12 cellular contexts compared by ENCODE assay signal in genomic region chr3:177729939-177730700, GRCh38.
A peak's percentile ranks its signal among the peaks of the same experiment; 100 is the strongest.
DNase-seq lines count a peak whose midpoint lies in the region; TF ChIP-seq lines count a peak whose summit lies in the region.
"Had no signal": no experiment of that assay in that cellular context is flagged by ENCODE, and none has a peak within 500 bp of the region (broad histone marks: within the 10 kb centered on the region; RNA-seq: fewer than 3 reads in every experiment).

No MANE protein-coding gene starts in this region.

- no peaks in the 10 kb centered on the region for H3K79me1 ChIP-seq in mesendoderm (ENCODE audit: low read length)

- H2BK5ac ChIP-seq in mesendoderm (ENCODE audit: low read length) = no peak overlapping the region

- no peak overlapping the region for H3K4me2 ChIP-seq in mesendoderm (ENCODE audit: low read length)

- no peak overlapping the region for H2BK120ac ChIP-seq in mesendoderm (ENCODE audit: low read depth, low read length)

- no peak overlapping the region for H3K23ac ChIP-seq in mesendoderm (ENCODE audit: low read length)

- H3K27ac ChIP-seq in skeletal muscle tissue (ENCODE audit: low read depth, low read length) (peak overlapping the region; percentile 54), Peyer's patch (no peak overlapping the region), mesendoderm (ENCODE audit: low read depth, low read length) (no peak overlapping the region)

- H3K9ac ChIP-seq in skeletal muscle tissue (ENCODE audit: low read depth in 1 of 3, low read length in 3 of 3) (no peak overlapping the region), mesendoderm (ENCODE audit: low read length) (no peak overlapping the region)

- H3K36me3 ChIP-seq in skeletal muscle tissue (ENCODE audit: control insufficient read depth in 3 of 3, insufficient read depth in 3 of 3, low read length in 3 of 3) (no peaks in the 10 kb centered on the region), Peyer's patch (no peaks in the 10 kb centered on the region), mesendoderm (ENCODE audit: control insufficient read depth, insufficient read depth, low read length) (no peaks in the 10 kb centered on the region)

- POLR2A ChIA-PET in HEK293T (lab: Yijun Ruan, JAX) = no interaction called here

- H4K5ac ChIP-seq in mesendoderm (ENCODE audit: low read length) = no peak overlapping the region

- no peak for TF ChIP-seq CTCF in Peyer's patch (IDR thresholded peaks at IDR 0.05)

- no peak overlapping the region for H2AK5ac ChIP-seq in mesendoderm (ENCODE audit: low read length)

- no peak overlapping the region for H3K18ac ChIP-seq in mesendoderm (ENCODE audit: low read length)

- DNase-seq in HEK293T (ENCODE audit: extremely low spot score) (no peak), SK-N-DZ (ENCODE audit: low spot score) (peak; percentile 86), glomerular visceral epithelial cell (ENCODE audit: extremely low spot score) (peak; percentile 2), NCI-H345 (lab: John Stamatoyannopoulos, UW) (no peak), Peyer's patch (no peak), NOMO-1 treated with DMSO at 0.1 percent for 48 hours (lab: John Stamatoyannopoulos, UW; ENCODE audit: unreplicated experiment) (no peak), mesendoderm (no peak)
- DNase-seq: activated CD4-positive, alpha-beta T cell treated with anti-CD3 and anti-CD28 coated beads, Interleukin-2, amount 10 ng/mL, durations not matched to agents 7 days and 5 days; activated naive CD8-positive, alpha-beta T cell treated with anti-CD3 and anti-CD28 coated beads for 36 hours; CD8-positive, alpha-beta memory T cell; midbrain had no signal

- H3K4ac ChIP-seq in mesendoderm (ENCODE audit: low read depth, low read length) = no peak overlapping the region

- H3K56ac ChIP-seq in mesendoderm (ENCODE audit: low read length) = no peak overlapping the region

- CTCF ChIA-PET in HEK293T (lab: Yijun Ruan, JAX) = interaction anchor here (0.9 kb wide), 1 partner anchor 27 kb away, joined by 3 read pairs; no protein-coding TSS in a partner anchor

- no peaks in the 10 kb centered on the region for H3K27me3 ChIP-seq in skeletal muscle tissue (ENCODE audit: control insufficient read depth in 3 of 3, insufficient read depth in 3 of 3, low read length in 3 of 3)
- no peaks in the 10 kb centered on the region for H3K27me3 ChIP-seq in Peyer's patch
- H3K27me3 ChIP-seq in mesendoderm (ENCODE audit: insufficient read depth, low read length, poor library complexity) = no peaks in the 10 kb centered on the region

- peaks cover 5 to 18% (median 10%) of the 10 kb centered on the region in 3 donors for H3K4me1 ChIP-seq in skeletal muscle tissue (ENCODE audit: control insufficient read depth in 3 of 3, insufficient read depth in 3 of 3, low read length in 3 of 3)
- H3K4me1 ChIP-seq in Peyer's patch = peaks cover 0 to 2% (median 0%) of the 10 kb centered on the region in 4 donors
- no peaks in the 10 kb centered on the region for H3K4me1 ChIP-seq in mesendoderm (ENCODE audit: control insufficient read depth, low read depth, low read length)

- no peaks in the 10 kb centered on the region for H3K79me2 ChIP-seq in mesendoderm (ENCODE audit: control insufficient read depth, insufficient read depth, low read length)

- no peak for TF ChIP-seq POLR2A in Peyer's patch (IDR thresholded peaks at IDR 0.05)

- no peak overlapping the region for H3K4me3 ChIP-seq in skeletal muscle tissue (ENCODE audit: low read length in 3 of 3)
- H3K4me3 ChIP-seq in Peyer's patch = no peak overlapping the region
- H3K4me3 ChIP-seq in mesendoderm (ENCODE audit: low read length) = no peak overlapping the region

- H2BK15ac ChIP-seq in mesendoderm (replicated peaks; ENCODE audit: low read depth) = no peak overlapping the region

- no peak overlapping the region for H4K8ac ChIP-seq in mesendoderm (ENCODE audit: low read depth, low read length)

- WGBS in mesendoderm (ENCODE audit: extremely low coverage, insufficient coverage, low lambda C conversion rate) = no CpG with 5 or more reads among the region's 14 CpGs

- no peaks in the 10 kb centered on the region for H3K9me3 ChIP-seq in skeletal muscle tissue (ENCODE audit: control insufficient read depth in 3 of 3, low read length in 3 of 3)
- no peaks in the 10 kb centered on the region for H3K9me3 ChIP-seq in Peyer's patch

TF ChIP-seq in HEK293T, 16 proteins besides CTCF, POLR2A, EP300 and RAD21:
- TF ChIP-seq CTBP1 (IDR thresholded peaks at IDR 0.05; ENCODE audit: borderline replicate concordance) (no peak), PKNOX1 (IDR thresholded peaks at IDR 0.05) (0 out of 2 replicates have a peak, but pooled peaks have one; percentile 20)

Comparison
In these comparisons a context has a peak if more than half of its experiments do, and no peak if none do; other contexts are left out.
1. DNase-seq: peak in SK-N-DZ (single experiment) and glomerular visceral epithelial cell (single experiment); none in HEK293T (single experiment), NCI-H345 (single experiment), Peyer's patch (0 of 3), NOMO-1 treated with DMSO at 0.1 percent for 48 hours (single experiment) and mesendoderm (single experiment).